Comparison of ENCODE assay signal across 9 cellular contexts in genomic region chr10:35300063-35300699, GRCh38. TPM values are rescaled to one million over a fixed set of nuclear protein-coding genes. Genes with fewer than 3 reads are reported as not detected.
DNase-seq lines count a peak whose midpoint lies in the region; ATAC-seq and TF ChIP-seq lines count a peak whose summit lies in the region.
"Had no signal": no experiment of that assay in that cellular context is flagged by ENCODE, and none has a peak within 500 bp of the region (broad histone marks: within the 10 kb centered on the region; RNA-seq: fewer than 3 reads in every experiment).

No MANE protein-coding gene starts in this region.

- H3K36me3 Mint-ChIP-seq in activated naive CD4-positive, alpha-beta T cell treated with anti-CD3 and anti-CD28 coated beads for 36 hours (ENCODE audit: low read depth), result peaks cover 2% of the 10 kb centered on the region

- TF ChIP-seq CTCF in AG09319 (IDR thresholded peaks at IDR 0.05; ENCODE audit: low read depth, low read length) (no peak), lower leg skin (IDR thresholded peaks at IDR 0.05) (no peak)

- H3K4me3 ChIP-seq in SJSA1, result no peak overlapping the region
- H3K4me3 ChIP-seq in lower leg skin (ENCODE audit: low read depth, poor library complexity, severe bottlenecking), result no peak overlapping the region

- DNase-seq in AG09319 (ENCODE audit: extremely low read depth, low read depth) (peak; percentile 44), SJSA1 (ENCODE audit: low read depth in 1 of 2, low spot score in 2 of 2) (peak; percentile 60 to 87), lower leg skin (ENCODE audit: low spot score in 2 of 2) (peak; percentile 69 to 91), SKM-1 treated with dmso at 0.1 percent for 144 hours (lab: John Stamatoyannopoulos, UW; ENCODE audit: unreplicated experiment) (no peak), DMS79 treated with DMSO at 0.1 percent for 48 hours (lab: John Stamatoyannopoulos, UW) (no peak)
- no peak for DNase-seq in activated naive CD4-positive, alpha-beta T cell treated with anti-CD3 and anti-CD28 coated beads for 36 hours

- H3K9me3 Mint-ChIP-seq in activated naive CD4-positive, alpha-beta T cell treated with anti-CD3 and anti-CD28 coated beads for 36 hours, result peaks cover 2% of the 10 kb centered on the region

- H3K27me3 ChIP-seq in SJSA1 (replicated peaks), result no peaks in the 10 kb centered on the region

- TF ChIP-seq POLR2A in lower leg skin (IDR thresholded peaks at IDR 0.05), result no peak

- CTCF ChIA-PET in activated naive CD4-positive, alpha-beta T cell treated with anti-CD3 and anti-CD28 coated beads for 36 hours (lab: Charles Lee), result no interaction called here

- intact Hi-C loops in lower leg skin (cut with DNase I; ENCODE audit: low total_unique reads), result no loop called here
- intact Hi-C loops in activated naive CD4-positive, alpha-beta T cell treated with anti-CD3 and anti-CD28 coated beads for 36 hours (cut with micrococcal nuclease), result no loop called here

- H3K36me3 ChIP-seq in SJSA1, result no peaks in the 10 kb centered on the region

- peaks cover 6% of the 10 kb centered on the region for H3K27me3 Mint-ChIP-seq in activated naive CD4-positive, alpha-beta T cell treated with anti-CD3 and anti-CD28 coated beads for 36 hours (ENCODE audit: low read depth)

- no peak overlapping the region for H3K27ac Mint-ChIP-seq in activated naive CD4-positive, alpha-beta T cell treated with anti-CD3 and anti-CD28 coated beads for 36 hours
- H3K27ac Mint-ChIP-seq: activated naive CD8-positive, alpha-beta T cell had no signal

- no peaks in the 10 kb centered on the region for H3K9me3 ChIP-seq in SJSA1 (replicated peaks)

- H3K4me1 ChIP-seq in SJSA1 (replicated peaks), result peaks cover 8% of the 10 kb centered on the region

- H3K4me3 Mint-ChIP-seq in activated naive CD4-positive, alpha-beta T cell treated with anti-CD3 and anti-CD28 coated beads for 36 hours, result no peak overlapping the region
- H3K4me3 Mint-ChIP-seq: activated naive CD8-positive, alpha-beta T cell had no signal

- H3K27ac ChIP-seq in SJSA1, result no peak overlapping the region

- ATAC-seq in GM19043 (IDR thresholded peaks at IDR 0.05; ENCODE audit: low read depth, unreplicated experiment), result peak; percentile 97
- ATAC-seq in HG03095 (IDR thresholded peaks at IDR 0.05; ENCODE audit: unreplicated experiment), result peak; percentile 99

- H3K4me1 Mint-ChIP-seq in activated naive CD4-positive, alpha-beta T cell treated with anti-CD3 and anti-CD28 coated beads for 36 hours (ENCODE audit: low read depth), result no peaks in the 10 kb centered on the region

- 25% methylated on average over 11 of the region's 11 CpGs for WGBS in lower leg skin, 2 donors

RNA-seq across cellular contexts. Expression of gene CCNY, which starts 36.1 kb away (rescaled TPM):
- total RNA-seq in SJSA1 (2014; rRNA removed; shearing (Covaris generic)), result 41.1 and 58.0 TPM in 2 replicates
- total RNA-seq in lower leg skin, result 10 to 100 TPM; 23.3 to 72.3 (median 26.7) TPM
- total RNA-seq in activated naive CD4-positive, alpha-beta T cell treated with anti-CD3 and anti-CD28 coated beads for 36 hours, result 10 to 100 TPM; 31.2 to 32.1 TPM

Comparison
In these comparisons a context has a peak if more than half of its experiments do, and no peak if none do; other contexts are left out.
1. DNase-seq: peak in AG09319 (single experiment), SJSA1 (2 of 2) and lower leg skin (2 of 2); none in activated naive CD4-positive, alpha-beta T cell treated with anti-CD3 and anti-CD28 coated beads for 36 hours (single experiment), SKM-1 treated with dmso at 0.1 percent for 144 hours (single experiment) and DMS79 treated with DMSO at 0.1 percent for 48 hours (single experiment).